In the genomic region with DNA sequence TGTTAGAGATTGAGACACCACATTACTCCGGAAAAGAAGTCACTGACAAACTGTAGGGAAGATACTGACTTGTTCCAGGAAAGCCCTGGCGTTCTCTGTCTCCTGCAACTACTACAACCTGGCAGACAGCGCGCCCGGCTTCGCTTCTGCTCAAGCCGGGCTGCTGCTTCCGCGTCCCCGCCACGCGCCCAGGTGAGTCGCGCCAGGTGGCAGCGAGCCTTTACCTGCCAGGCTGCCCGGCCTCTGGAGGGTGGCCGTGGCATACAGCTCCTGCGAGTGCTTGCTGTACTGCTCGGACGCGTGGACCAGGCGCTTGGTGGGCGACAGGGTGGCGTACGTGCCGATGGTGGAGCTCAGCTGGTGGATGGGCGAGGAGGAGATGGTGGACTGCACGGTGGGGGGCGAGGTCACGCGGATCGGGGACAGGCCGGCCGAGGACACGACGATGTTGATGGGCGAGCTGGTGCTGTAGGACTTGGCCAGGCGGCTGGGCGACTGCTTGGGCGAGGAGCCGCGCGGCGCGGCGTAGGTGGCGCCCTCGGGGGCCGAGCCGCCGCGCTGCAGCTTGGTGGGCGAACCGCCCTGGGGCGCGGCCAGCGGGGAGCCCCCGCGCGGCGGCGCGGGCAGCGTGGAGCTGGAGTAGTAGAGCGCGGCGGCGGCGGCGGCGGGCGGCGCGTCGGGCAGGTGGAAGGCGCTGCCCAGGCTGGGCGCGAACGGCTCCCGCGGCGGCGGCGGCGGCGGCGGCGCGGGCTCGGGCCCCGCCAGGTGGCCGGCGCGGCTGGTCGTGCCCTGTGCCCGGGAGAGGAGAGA, we compare ENCODE assay signal across 9 cellular contexts.
DNase-seq lines count a peak whose midpoint lies in the region; TF ChIP-seq lines count a peak whose summit lies in the region.
"Had no signal": no experiment of that assay in that cellular context is flagged by ENCODE, and none has a peak within 500 bp of the region (broad histone marks: within the 10 kb centered on the region; RNA-seq: fewer than 3 reads in every experiment).

No MANE protein-coding gene starts in this region.

- H3K27me3 ChIP-seq in WERI-Rb-1 (ENCODE audit: insufficient read depth, low read depth, severe bottlenecking) (no peaks in the 10 kb centered on the region), prostate gland (replicated peaks; ENCODE audit: insufficient read depth) (no peaks in the 10 kb centered on the region)

- H3K4me1 ChIP-seq in prostate gland (replicated peaks): no peaks in the 10 kb centered on the region
- H3K4me1 ChIP-seq: gastrocnemius medialis had no signal

- peak; percentile 17 for DNase-seq in GM13976 (ENCODE audit: low spot score)
- DNase-seq in WERI-Rb-1: peak; percentile 74
- peak; percentile 19 to 60 for DNase-seq in hippocampal formation (lab: John Stamatoyannopoulos, UW)
- peak; percentile 60 for DNase-seq in prostate gland (ENCODE audit: low spot score)
- DNase-seq in activated effector memory CD4-positive, alpha-beta T cell treated with Interleukin-2 at 50 U/mL for 16 hours: no peak
- no peak for DNase-seq in activated CD8-positive, alpha-beta memory T cell treated with anti-CD3 and anti-CD28 coated beads, Interleukin-2, amount 50 U/mL, for 48 hours
- DNase-seq in SKM-1 treated with dmso at 0.1 percent for 144 hours (lab: John Stamatoyannopoulos, UW; ENCODE audit: unreplicated experiment): no peak
- no peak for DNase-seq in GM13977 (ENCODE audit: low spot score)
- DNase-seq: gastrocnemius medialis had no signal

- intact Hi-C loops in prostate gland (cut with DNase I): no loop called here

- H3K36me3 ChIP-seq in WERI-Rb-1: peaks cover 20% of the 10 kb centered on the region
- H3K36me3 ChIP-seq in prostate gland: no peaks in the 10 kb centered on the region
- H3K36me3 ChIP-seq: gastrocnemius medialis had no signal

- TF ChIP-seq CTCF in GM13976 (IDR thresholded peaks at IDR 0.05; ENCODE audit: borderline replicate concordance, control extremely low read depth, extremely low read depth, insufficient read depth, missing control alignments) (no peak), WERI-Rb-1 (IDR thresholded peaks at IDR 0.05; ENCODE audit: low read depth, low read length) (peak; percentile 45; the same call in 1 of the 2 replicates), prostate gland (IDR thresholded peaks at IDR 0.05) (no peak), GM13977 (IDR thresholded peaks at IDR 0.05; ENCODE audit: extremely low read depth, insufficient read depth, missing control alignments) (no peak)

- peak overlapping the region; percentile 85 for H3K27ac ChIP-seq in WERI-Rb-1
- H3K27ac ChIP-seq in prostate gland: peak overlapping the region in 1 of 2 donors; percentile 27
- H3K27ac ChIP-seq: gastrocnemius medialis had no signal

- whole genome bisulfite sequencing in prostate gland: 1% methylated on average over 43 of the region's 96 CpGs

- in situ Hi-C loops in GM13976 (cut with MboI; ENCODE audit: low sequenced_read_pairs, unreplicated experiment) (no loop called here), GM13977 (cut with MboI; ENCODE audit: low pct_unique_long_range_greater_than_20kb, low sequenced_read_pairs, unreplicated experiment) (no loop called here)

- TF ChIP-seq POLR2A in prostate gland (IDR thresholded peaks at IDR 0.05): no peak

- H3K4me3 ChIP-seq in WERI-Rb-1 (ENCODE audit: low read depth, low read length) (peak overlapping the region; percentile 63), prostate gland (peak overlapping the region; percentile 18 to 40)
- H3K4me3 ChIP-seq: gastrocnemius medialis had no signal

- H3K9me3 ChIP-seq in WERI-Rb-1 (ENCODE audit: severe bottlenecking): no peaks in the 10 kb centered on the region
- H3K9me3 ChIP-seq in prostate gland: no peaks in the 10 kb centered on the region
- H3K9me3 ChIP-seq: gastrocnemius medialis had no signal

Comparison
In these comparisons a context has a peak if more than half of its experiments do, and no peak if none do; other contexts are left out.
1. DNase-seq: peak in GM13976 (single experiment), WERI-Rb-1 (single experiment), hippocampal formation (2 of 2) and prostate gland (single experiment); none in activated effector memory CD4-positive, alpha-beta T cell treated with Interleukin-2 at 50 U/mL for 16 hours (single experiment), activated CD8-positive, alpha-beta memory T cell treated with anti-CD3 and anti-CD28 coated beads, Interleukin-2, amount 50 U/mL, for 48 hours (single experiment), SKM-1 treated with dmso at 0.1 percent for 144 hours (single experiment) and GM13977 (single experiment).